2 cellular contexts compared by ENCODE assay signal in genomic region chr20:35303382-35303734, GRCh38.
TF ChIP-seq lines count a peak whose summit lies in the region.

No MANE protein-coding gene starts in this region.

TF ChIP-seq in SK-N-SH, 30 proteins besides CTCF, POLR2A, EP300 and RAD21:
- TF ChIP-seq, protein P1, sequence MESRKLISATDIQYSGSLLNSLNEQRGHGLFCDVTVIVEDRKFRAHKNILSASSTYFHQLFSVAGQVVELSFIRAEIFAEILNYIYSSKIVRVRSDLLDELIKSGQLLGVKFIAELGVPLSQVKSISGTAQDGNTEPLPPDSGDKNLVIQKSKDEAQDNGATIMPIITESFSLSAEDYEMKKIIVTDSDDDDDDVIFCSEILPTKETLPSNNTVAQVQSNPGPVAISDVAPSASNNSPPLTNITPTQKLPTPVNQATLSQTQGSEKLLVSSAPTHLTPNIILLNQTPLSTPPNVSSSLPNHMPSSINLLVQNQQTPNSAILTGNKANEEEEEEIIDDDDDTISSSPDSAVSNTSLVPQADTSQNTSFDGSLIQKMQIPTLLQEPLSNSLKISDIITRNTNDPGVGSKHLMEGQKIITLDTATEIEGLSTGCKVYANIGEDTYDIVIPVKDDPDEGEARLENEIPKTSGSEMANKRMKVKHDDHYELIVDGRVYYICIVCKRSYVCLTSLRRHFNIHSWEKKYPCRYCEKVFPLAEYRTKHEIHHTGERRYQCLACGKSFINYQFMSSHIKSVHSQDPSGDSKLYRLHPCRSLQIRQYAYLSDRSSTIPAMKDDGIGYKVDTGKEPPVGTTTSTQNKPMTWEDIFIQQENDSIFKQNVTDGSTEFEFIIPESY (IDR thresholded peaks at IDR 0.05; ENCODE audit: borderline replicate concordance, low read depth), result no peak
- TF ChIP-seq POLR2AphosphoS5 (IDR thresholded peaks at IDR 0.05; ENCODE audit: low read depth, low read length) (no peak), RCOR1 (IDR thresholded peaks at IDR 0.05; ENCODE audit: low read length) (no peak), FOXM1 (IDR thresholded peaks at IDR 0.05; ENCODE audit: low read depth) (no peak), MXI1 (IDR thresholded peaks at IDR 0.05; ENCODE audit: low read depth, low read length) (no peak), ELF1 (IDR thresholded peaks at IDR 0.05) (no peak)
- TF ChIP-seq, protein P2, sequence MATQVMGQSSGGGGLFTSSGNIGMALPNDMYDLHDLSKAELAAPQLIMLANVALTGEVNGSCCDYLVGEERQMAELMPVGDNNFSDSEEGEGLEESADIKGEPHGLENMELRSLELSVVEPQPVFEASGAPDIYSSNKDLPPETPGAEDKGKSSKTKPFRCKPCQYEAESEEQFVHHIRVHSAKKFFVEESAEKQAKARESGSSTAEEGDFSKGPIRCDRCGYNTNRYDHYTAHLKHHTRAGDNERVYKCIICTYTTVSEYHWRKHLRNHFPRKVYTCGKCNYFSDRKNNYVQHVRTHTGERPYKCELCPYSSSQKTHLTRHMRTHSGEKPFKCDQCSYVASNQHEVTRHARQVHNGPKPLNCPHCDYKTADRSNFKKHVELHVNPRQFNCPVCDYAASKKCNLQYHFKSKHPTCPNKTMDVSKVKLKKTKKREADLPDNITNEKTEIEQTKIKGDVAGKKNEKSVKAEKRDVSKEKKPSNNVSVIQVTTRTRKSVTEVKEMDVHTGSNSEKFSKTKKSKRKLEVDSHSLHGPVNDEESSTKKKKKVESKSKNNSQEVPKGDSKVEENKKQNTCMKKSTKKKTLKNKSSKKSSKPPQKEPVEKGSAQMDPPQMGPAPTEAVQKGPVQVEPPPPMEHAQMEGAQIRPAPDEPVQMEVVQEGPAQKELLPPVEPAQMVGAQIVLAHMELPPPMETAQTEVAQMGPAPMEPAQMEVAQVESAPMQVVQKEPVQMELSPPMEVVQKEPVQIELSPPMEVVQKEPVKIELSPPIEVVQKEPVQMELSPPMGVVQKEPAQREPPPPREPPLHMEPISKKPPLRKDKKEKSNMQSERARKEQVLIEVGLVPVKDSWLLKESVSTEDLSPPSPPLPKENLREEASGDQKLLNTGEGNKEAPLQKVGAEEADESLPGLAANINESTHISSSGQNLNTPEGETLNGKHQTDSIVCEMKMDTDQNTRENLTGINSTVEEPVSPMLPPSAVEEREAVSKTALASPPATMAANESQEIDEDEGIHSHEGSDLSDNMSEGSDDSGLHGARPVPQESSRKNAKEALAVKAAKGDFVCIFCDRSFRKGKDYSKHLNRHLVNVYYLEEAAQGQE (IDR thresholded peaks at IDR 0.05; ENCODE audit: low read depth, low read length), result no peak

TF ChIP-seq in SK-N-SH treated with all-trans-retinoic acid at 6 μM for 48 hours, 23 proteins besides CTCF, POLR2A, EP300 and RAD21 (continued from another document):
- TF ChIP-seq, protein P3, sequence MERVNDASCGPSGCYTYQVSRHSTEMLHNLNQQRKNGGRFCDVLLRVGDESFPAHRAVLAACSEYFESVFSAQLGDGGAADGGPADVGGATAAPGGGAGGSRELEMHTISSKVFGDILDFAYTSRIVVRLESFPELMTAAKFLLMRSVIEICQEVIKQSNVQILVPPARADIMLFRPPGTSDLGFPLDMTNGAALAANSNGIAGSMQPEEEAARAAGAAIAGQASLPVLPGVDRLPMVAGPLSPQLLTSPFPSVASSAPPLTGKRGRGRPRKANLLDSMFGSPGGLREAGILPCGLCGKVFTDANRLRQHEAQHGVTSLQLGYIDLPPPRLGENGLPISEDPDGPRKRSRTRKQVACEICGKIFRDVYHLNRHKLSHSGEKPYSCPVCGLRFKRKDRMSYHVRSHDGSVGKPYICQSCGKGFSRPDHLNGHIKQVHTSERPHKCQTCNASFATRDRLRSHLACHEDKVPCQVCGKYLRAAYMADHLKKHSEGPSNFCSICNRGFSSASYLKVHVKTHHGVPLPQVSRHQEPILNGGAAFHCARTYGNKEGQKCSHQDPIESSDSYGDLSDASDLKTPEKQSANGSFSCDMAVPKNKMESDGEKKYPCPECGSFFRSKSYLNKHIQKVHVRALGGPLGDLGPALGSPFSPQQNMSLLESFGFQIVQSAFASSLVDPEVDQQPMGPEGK (CRISPR knock-in tag; IDR thresholded peaks at IDR 0.05; ENCODE audit: borderline replicate concordance), result no peak
- no peak for TF ChIP-seq POU6F1 (CRISPR knock-in tag; IDR thresholded peaks at IDR 0.05; ENCODE audit: borderline replicate concordance, low read depth)
- TF ChIP-seq ZC3H10 (CRISPR knock-in tag; IDR thresholded peaks at IDR 0.05), result no peak
TF ChIP-seq in SK-N-SH treated with all-trans-retinoic acid at 6 μM for 48 hours: peak in this region for 0.
